In the genomic region with DNA sequence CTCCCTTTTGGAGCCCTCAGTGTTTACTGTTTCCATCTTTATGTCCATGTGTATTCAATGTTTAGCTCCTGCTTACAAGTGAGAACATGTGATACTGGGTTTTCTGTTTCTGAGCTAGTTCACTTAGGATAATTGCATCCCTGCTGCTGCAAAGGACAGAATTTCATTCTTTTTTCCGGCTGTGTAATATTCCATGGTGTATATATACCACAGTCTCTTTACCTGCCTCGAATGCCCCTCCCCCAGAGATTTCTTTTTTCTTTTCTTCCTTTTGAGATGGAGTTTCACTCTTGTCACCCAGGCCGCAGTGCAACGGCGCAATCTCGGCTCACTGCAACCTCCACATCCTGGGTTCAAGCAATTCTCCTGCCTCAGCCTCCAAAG, we compare ENCODE assay signal across 21 cellular contexts.
"Had no signal": no experiment of that assay in that cellular context is flagged by ENCODE, and none has a peak within 500 bp of the region (broad histone marks: within the 10 kb centered on the region; RNA-seq: fewer than 3 reads in every experiment).

No MANE protein-coding gene starts in this region.

- H3K79me2 ChIP-seq: hepatocyte had no signal

- H3K9me3 ChIP-seq: esophagus muscularis mucosa, esophagus squamous epithelium, gastrocnemius medialis, gastroesophageal sphincter, heart right ventricle had no signal

- H3K4me3 Mint-ChIP-seq: dendritic cell treated with granulocyte-macrophage colony-stimulating factor and Interleukin-4, amounts not matched to agents 40 ng/mL and 50 ng/mL, for 4 days; effector memory CD8-positive, alpha-beta T cell; endodermal cell had no signal

- FAIRE-seq: endometrium, endothelial cell of umbilical vein, frontal cortex had no signal

- H3K4me2 ChIP-seq: hepatocyte had no signal

- H3K27ac Mint-ChIP-seq: dendritic cell treated with granulocyte-macrophage colony-stimulating factor and Interleukin-4, amounts not matched to agents 40 ng/mL and 50 ng/mL, for 4 days; effector memory CD8-positive, alpha-beta T cell; endodermal cell had no signal

- H3K4me3 ChIP-seq: coronary artery, dorsolateral prefrontal cortex, esophagus muscularis mucosa, esophagus squamous epithelium, gastrocnemius medialis, gastroesophageal sphincter, heart left ventricle, heart right ventricle, hepatocyte had no signal

- H2AFZ ChIP-seq: hepatocyte had no signal

- H3K27me3 ChIP-seq: dorsolateral prefrontal cortex, esophagus muscularis mucosa, esophagus squamous epithelium, foreskin keratinocyte, gastrocnemius medialis, gastroesophageal sphincter, heart left ventricle, heart right ventricle, hepatocyte had no signal

- ATAC-seq: effector memory CD8-positive, alpha-beta T cell; esophagus mucosa; gastrocnemius medialis; gastroesophageal sphincter; heart left ventricle had no signal

- DNase-seq: cortex of kidney; dorsolateral prefrontal cortex; effector CD4-positive, alpha-beta T cell; esophagus squamous epithelium; foreskin keratinocyte; gastrocnemius medialis; heart right ventricle; hippocampal formation had no signal

- H3K27ac ChIP-seq: coronary artery, dorsolateral prefrontal cortex, epithelial cell of prostate, esophagus muscularis mucosa, esophagus squamous epithelium, foreskin keratinocyte, gastrocnemius medialis, gastroesophageal sphincter, heart left ventricle, heart right ventricle, hepatocyte had no signal

- H3K36me3 ChIP-seq: esophagus muscularis mucosa, esophagus squamous epithelium, gastrocnemius medialis, gastroesophageal sphincter, heart left ventricle, heart right ventricle had no signal

- H3K4me1 ChIP-seq: esophagus muscularis mucosa, esophagus squamous epithelium, foreskin keratinocyte, gastrocnemius medialis had no signal
